Comparison of ENCODE assay signal across 8 cellular contexts in genomic region chr20:46174469-46175126, GRCh38. TPM values are rescaled to one million over a fixed set of nuclear protein-coding genes. Genes with fewer than 3 reads are reported as not detected.
DNase-seq lines count a peak whose midpoint lies in the region; FAIRE-seq and TF ChIP-seq lines count a peak whose summit lies in the region.

No MANE protein-coding gene starts in this region.

- H2BK120ac ChIP-seq in mesenchymal stem cell (ENCODE audit: low read depth, low read length), result no peak overlapping the region

- H3K27me3 Mint-ChIP-seq in activated CD4-positive, alpha-beta memory T cell treated with anti-CD3 and anti-CD28 coated beads for 36 hours, result peaks cover 42% of the 10 kb centered on the region

- no peak for FAIRE-seq in D721Med (lab: Jason Lieb, UNC)

- H3K4ac ChIP-seq in mesenchymal stem cell (ENCODE audit: low read depth in 1 of 2, low read length in 2 of 2), result no peak overlapping the region

- no peaks in the 10 kb centered on the region for H3K4me1 ChIP-seq in effector memory CD4-positive, alpha-beta T cell (ENCODE audit: control insufficient read depth, insufficient read depth, low read length, poor library complexity, severe bottlenecking)
- H3K4me1 ChIP-seq in mesenchymal stem cell (ENCODE audit: control insufficient read depth, insufficient read depth, low read depth, low read length), result peaks cover 8% of the 10 kb centered on the region

- no peaks in the 10 kb centered on the region for H3K79me1 ChIP-seq in mesenchymal stem cell (replicated peaks; ENCODE audit: low read length, poor library complexity, severe bottlenecking)

- no peaks in the 10 kb centered on the region for H3K9me3 Mint-ChIP-seq in activated CD4-positive, alpha-beta memory T cell treated with anti-CD3 and anti-CD28 coated beads for 36 hours

- H3K27ac Mint-ChIP-seq in activated CD4-positive, alpha-beta memory T cell treated with anti-CD3 and anti-CD28 coated beads for 36 hours, result no peak overlapping the region

- H3K4me3 Mint-ChIP-seq in activated CD4-positive, alpha-beta memory T cell treated with anti-CD3 and anti-CD28 coated beads for 36 hours, result no peak overlapping the region

- H2BK5ac ChIP-seq in mesenchymal stem cell (ENCODE audit: low read depth, low read length, poor library complexity, severe bottlenecking), result no peak overlapping the region

- H3K36me3 Mint-ChIP-seq in activated CD4-positive, alpha-beta memory T cell treated with anti-CD3 and anti-CD28 coated beads for 36 hours, result no peaks in the 10 kb centered on the region

- no peak overlapping the region for H2BK12ac ChIP-seq in mesenchymal stem cell (ENCODE audit: low read length in 2 of 2)

- H3K9me3 ChIP-seq in effector memory CD4-positive, alpha-beta T cell (ENCODE audit: control insufficient read depth, low read length), result no peaks in the 10 kb centered on the region
- H3K9me3 ChIP-seq in mesenchymal stem cell (ENCODE audit: control insufficient read depth, low read length) (no peaks in the 10 kb centered on the region), WERI-Rb-1 (ENCODE audit: severe bottlenecking) (no peaks in the 10 kb centered on the region)

- H3K14ac ChIP-seq in mesenchymal stem cell (ENCODE audit: low read length in 2 of 2), result no peak overlapping the region

- intact Hi-C loops in activated CD4-positive, alpha-beta memory T cell treated with anti-CD3 and anti-CD28 coated beads for 36 hours (cut with micrococcal nuclease), result loop anchor here (2.0 kb wide), 1 partner anchor 152 kb away; no protein-coding TSS in a partner anchor

- CTCF ChIA-PET in activated CD4-positive, alpha-beta memory T cell treated with anti-CD3 and anti-CD28 coated beads for 36 hours (lab: Charles Lee), result interaction anchor here (0.6 to 7.5 kb wide), 14 partner anchors 9 to 349 kb away, joined by 3 to 49 read pairs (median 4); no protein-coding TSS in a partner anchor

- no peak overlapping the region for H3K18ac ChIP-seq in mesenchymal stem cell (ENCODE audit: low read depth in 1 of 2, low read length in 2 of 2)

- no peak overlapping the region for H2BK15ac ChIP-seq in mesenchymal stem cell (ENCODE audit: low read depth, poor library complexity, severe bottlenecking)

- peak; percentile 90 for DNase-seq in D721Med (ENCODE audit: insufficient read length, low spot score)
- peak; percentile 34 for DNase-seq in NCI-H1694 (lab: John Stamatoyannopoulos, UW)
- DNase-seq in activated CD4-positive, alpha-beta memory T cell treated with anti-CD3 and anti-CD28 coated beads for 36 hours, result peak; percentile 78
- peak; percentile 34 to 49 (median 37) for DNase-seq in effector memory CD4-positive, alpha-beta T cell
- DNase-seq in mesenchymal stem cell, result peak; percentile 57
- peak; percentile 21 to 31 for DNase-seq in stimulated activated CD8-positive, alpha-beta memory T cell treated with anti-CD3 and anti-CD28 coated beads, Interleukin-4, amount 100 ng/mL, for 1 hour (ENCODE audit: low read depth in 2 of 2, low spot score in 1 of 2)
- DNase-seq in WERI-Rb-1, result no peak
- DNase-seq in DMS79 (lab: John Stamatoyannopoulos, UW), result no peak

- TF ChIP-seq CTCF in D721Med (IDR thresholded peaks at IDR 0.05; ENCODE audit: insufficient read depth, missing control alignments) (no peak), WERI-Rb-1 (IDR thresholded peaks at IDR 0.05; ENCODE audit: low read depth, low read length) (no peak)

- POLR2A ChIA-PET in activated CD4-positive, alpha-beta memory T cell treated with anti-CD3 and anti-CD28 coated beads for 36 hours (lab: Charles Lee), result no interaction called here

- H3K27ac ChIP-seq in effector memory CD4-positive, alpha-beta T cell (ENCODE audit: insufficient read depth, low read length, poor library complexity, severe bottlenecking), result no peak overlapping the region
- H3K27ac ChIP-seq in mesenchymal stem cell (ENCODE audit: low read length, poor library complexity, severe bottlenecking), result no peak overlapping the region
- H3K27ac ChIP-seq in WERI-Rb-1, result no peak overlapping the region

- no peak overlapping the region for H2AK5ac ChIP-seq in mesenchymal stem cell (ENCODE audit: low read length, severe bottlenecking)

- H3K27me3 ChIP-seq in effector memory CD4-positive, alpha-beta T cell (replicated peaks; ENCODE audit: control insufficient read depth, insufficient read depth, low read length, poor library complexity, severe bottlenecking), result peaks cover 15% of the 10 kb centered on the region
- H3K27me3 ChIP-seq in mesenchymal stem cell (ENCODE audit: control insufficient read depth in 1 of 2, insufficient read depth in 1 of 2, low read length in 2 of 2) (peaks cover 62 to 96% of the 10 kb centered on the region in 2 experiments), WERI-Rb-1 (ENCODE audit: insufficient read depth, low read depth, severe bottlenecking) (no peaks in the 10 kb centered on the region)

- H3K23ac ChIP-seq in mesenchymal stem cell (ENCODE audit: low read length in 2 of 2), result no peak overlapping the region

- H3K36me3 ChIP-seq in effector memory CD4-positive, alpha-beta T cell (ENCODE audit: control insufficient read depth, insufficient read depth, low read length), result no peaks in the 10 kb centered on the region
- H3K36me3 ChIP-seq in mesenchymal stem cell (ENCODE audit: control insufficient read depth in 1 of 2, insufficient read depth in 2 of 2, low read depth in 1 of 2, low read length in 2 of 2) (no peaks in the 10 kb centered on the region), WERI-Rb-1 (no peaks in the 10 kb centered on the region; the same call in 1 of the 2 replicates)

- H3K4me1 Mint-ChIP-seq in activated CD4-positive, alpha-beta memory T cell treated with anti-CD3 and anti-CD28 coated beads for 36 hours (ENCODE audit: low read depth), result peaks cover 2% of the 10 kb centered on the region

- WGBS in mesenchymal stem cell, result 12% methylated on average over 64 of the region's 77 CpGs

- no peak overlapping the region for H4K8ac ChIP-seq in mesenchymal stem cell (ENCODE audit: low read length)

- no peak overlapping the region for H3K4me3 ChIP-seq in effector memory CD4-positive, alpha-beta T cell (ENCODE audit: insufficient read depth, low read depth, low read length, poor library complexity, severe bottlenecking)
- H3K4me3 ChIP-seq in mesenchymal stem cell (ENCODE audit: insufficient read depth in 1 of 2, low read depth in 1 of 2, low read length in 2 of 2), result peak overlapping the region in 1 of 2 experiments; percentile 37
- H3K4me3 ChIP-seq in WERI-Rb-1 (ENCODE audit: low read depth, low read length), result no peak overlapping the region

- H3K4me2 ChIP-seq in mesenchymal stem cell (ENCODE audit: low read length, poor library complexity, severe bottlenecking), result no peak overlapping the region

- no peak overlapping the region for H3K9ac ChIP-seq in mesenchymal stem cell (ENCODE audit: low read length)

- H2AFZ ChIP-seq in mesenchymal stem cell (ENCODE audit: low read depth, low read length), result no peak overlapping the region

- no peak overlapping the region for H4K91ac ChIP-seq in mesenchymal stem cell (ENCODE audit: low read length)

RNA-seq across cellular contexts. Expression of gene CD40, which starts 56.5 kb away (rescaled TPM):
- 1 to 10 TPM; 3.2 to 4.0 TPM for total RNA-seq in activated CD4-positive, alpha-beta memory T cell treated with anti-CD3 and anti-CD28 coated beads for 36 hours
- 4.9 TPM for polyA plus RNA-seq in mesenchymal stem cell (2013, experiment 1 of 2)
- polyA plus RNA-seq in mesenchymal stem cell (2013, experiment 2 of 2), result 4.7 TPM

Comparison
In these comparisons a context has a peak if more than half of its experiments do, and no peak if none do; other contexts are left out.
1. DNase-seq: peak in D721Med (single experiment), NCI-H1694 (single experiment), activated CD4-positive, alpha-beta memory T cell treated with anti-CD3 and anti-CD28 coated beads for 36 hours (single experiment), effector memory CD4-positive, alpha-beta T cell (3 of 3), mesenchymal stem cell (single experiment) and stimulated activated CD8-positive, alpha-beta memory T cell treated with anti-CD3 and anti-CD28 coated beads, Interleukin-4, amount 100 ng/mL, for 1 hour (2 of 2); none in WERI-Rb-1 (single experiment) and DMS79 (single experiment).